Comparison of ENCODE assay signal across 14 cellular contexts in genomic region chr9:89077519-89077918, GRCh38.
DNase-seq lines count a peak whose midpoint lies in the region; ATAC-seq and TF ChIP-seq lines count a peak whose summit lies in the region.
"Had no signal": no experiment of that assay in that cellular context is flagged by ENCODE, and none has a peak within 500 bp of the region (broad histone marks: within the 10 kb centered on the region; RNA-seq: fewer than 3 reads in every experiment).

No MANE protein-coding gene starts in this region.

- CTCF ChIA-PET in PC-9 (lab: Charles Lee) = no interaction called here

- no peak overlapping the region for H3K4me3 Mint-ChIP-seq in nephron progenitor cell
- H3K4me3 Mint-ChIP-seq: natural killer cell treated with Interleukin-12 subunit alpha and Interleukin-12 subunit beta and Interleukin-15 and Interleukin-18, amount 100 ng/mL, for 72 hours had no signal

- no peaks in the 10 kb centered on the region for H3K79me2 ChIP-seq in PC-9 (ENCODE audit: low read depth)
- H3K79me2 ChIP-seq in GM23248 (ENCODE audit: insufficient read depth) = no peaks in the 10 kb centered on the region

- H3K9me3 ChIP-seq in gastroesophageal sphincter = no peaks in the 10 kb centered on the region
- no peaks in the 10 kb centered on the region for H3K9me3 ChIP-seq in PC-9 (ENCODE audit: insufficient read depth, low read depth)
- no peaks in the 10 kb centered on the region for H3K9me3 ChIP-seq in GM23248 (ENCODE audit: low read depth)

- peaks cover 11% of the 10 kb centered on the region for H3K27me3 ChIP-seq in gastroesophageal sphincter
- no peaks in the 10 kb centered on the region for H3K27me3 ChIP-seq in PC-9 (ENCODE audit: insufficient read depth, low read depth)
- no peaks in the 10 kb centered on the region for H3K27me3 ChIP-seq in GM23248 (replicated peaks; ENCODE audit: insufficient read depth)

- H3K4me1 ChIP-seq in gastroesophageal sphincter = peaks cover 0 to 8% (median 0%) of the 10 kb centered on the region in 3 donors
- H3K4me1 ChIP-seq in PC-9 (replicated peaks; ENCODE audit: insufficient read depth) = no peaks in the 10 kb centered on the region
- H3K4me1 ChIP-seq in GM23248 (ENCODE audit: insufficient read depth) = peaks cover 17% of the 10 kb centered on the region

- TF ChIP-seq POLR2A in gastroesophageal sphincter (IDR thresholded peaks at IDR 0.05) = no peak

- 69 to 80% methylated on average over 5 to 7 of the region's 7 CpGs for WGBS in gastroesophageal sphincter (ENCODE audit: low coverage in 1 of 2), 2 donors
- 94 to 96% methylated on average over 7 of the region's 7 CpGs for WGBS in GM23248 (ENCODE audit: low coverage in 1 of 2, low lambda C conversion rate in 2 of 2, missing lambda C conversion rate in 2 of 2), 2 experiments

- H3F3A ChIP-seq in PC-9 (ENCODE audit: insufficient read depth, low read depth) (no peaks in the 10 kb centered on the region), GM23248 (ENCODE audit: insufficient read depth) (peaks cover 7% of the 10 kb centered on the region; the same call in 1 of the 2 replicates)

- H3K27me3 Mint-ChIP-seq in nephron progenitor cell (ENCODE audit: low read depth, poor library complexity) = peaks cover 6% of the 10 kb centered on the region

- no peak for TF ChIP-seq EP300 in gastroesophageal sphincter (IDR thresholded peaks at IDR 0.05)

- no peak overlapping the region for H2AFZ ChIP-seq in PC-9
- no peak overlapping the region for H2AFZ ChIP-seq in GM23248

- H3K9me2 ChIP-seq in PC-9 (ENCODE audit: insufficient read depth) (no peaks in the 10 kb centered on the region), GM23248 (ENCODE audit: insufficient read depth) (no peaks in the 10 kb centered on the region)

- H3K27ac ChIP-seq in gastroesophageal sphincter = no peak overlapping the region
- no peak overlapping the region for H3K27ac ChIP-seq in PC-9
- no peak overlapping the region for H3K27ac ChIP-seq in GM23248
- H3K27ac ChIP-seq: coronary artery had no signal

- no peaks in the 10 kb centered on the region for H3K36me3 ChIP-seq in gastroesophageal sphincter
- no peaks in the 10 kb centered on the region for H3K36me3 ChIP-seq in PC-9 (ENCODE audit: low read depth)
- H3K36me3 ChIP-seq in GM23248 (ENCODE audit: low read depth) = no peaks in the 10 kb centered on the region

- no peak overlapping the region for H3K4me2 ChIP-seq in PC-9
- H3K4me2 ChIP-seq in GM23248 (ENCODE audit: unreplicated experiment) = no peak overlapping the region

- POLR2A ChIA-PET in PC-9 (lab: Charles Lee; ENCODE audit: unreplicated experiment) = interaction anchor here (0.7 kb wide), 2 partner anchors 56 to 528 kb away, joined by 11 read pairs; no protein-coding TSS in a partner anchor

- intact Hi-C loops in PC-9 (cut with micrococcal nuclease; ENCODE audit: unreplicated experiment) = no loop called here

- H4K20me1 ChIP-seq in PC-9 (ENCODE audit: insufficient read depth) (no peaks in the 10 kb centered on the region), GM23248 (ENCODE audit: insufficient read depth) (no peaks in the 10 kb centered on the region)

- DNase-seq in NOMO-1 treated with DMSO at 0.1 percent for 48 hours (lab: John Stamatoyannopoulos, UW; ENCODE audit: unreplicated experiment) = peak; percentile 53
- DNase-seq in nephron progenitor cell = no peak
- no peak for DNase-seq in PC-9
- DNase-seq in activated T-cell treated with anti-CD3 and anti-CD28 coated beads, Interleukin-2, amount 50 U/mL, for 48 hours = no peak
- DNase-seq in GM23248 = no peak
- DNase-seq: activated effector memory CD4-positive, alpha-beta T cell treated with Interleukin-2 at 50 U/mL for 16 hours; hippocampal formation; NCI-H510A; trophoblast cell had no signal

- H3K4me1 Mint-ChIP-seq in nephron progenitor cell = peaks cover 27% of the 10 kb centered on the region

- H3K4me3 ChIP-seq in gastroesophageal sphincter (no peak overlapping the region), PC-9 (no peak overlapping the region), GM23248 (no peak overlapping the region)
- H3K4me3 ChIP-seq: coronary artery had no signal

- H3K9ac ChIP-seq in GM23248 = no peak overlapping the region

- in situ Hi-C loops in GM23248 (cut with MboI) = no loop called here

- ATAC-seq in GM18907 (IDR thresholded peaks at IDR 0.05; ENCODE audit: unreplicated experiment) = peak; percentile 70
- peak; percentile 57 for ATAC-seq in HG02943 (IDR thresholded peaks at IDR 0.05; ENCODE audit: low read depth, unreplicated experiment)
- ATAC-seq in gastroesophageal sphincter = no peak
- ATAC-seq: natural killer cell treated with Interleukin-12 subunit alpha and Interleukin-12 subunit beta and Interleukin-15 and Interleukin-18, amount 100 ng/mL, for 72 hours had no signal

- no peaks in the 10 kb centered on the region for H3K36me3 Mint-ChIP-seq in nephron progenitor cell (ENCODE audit: low read depth)
- H3K36me3 Mint-ChIP-seq: natural killer cell treated with Interleukin-12 subunit alpha and Interleukin-12 subunit beta and Interleukin-15 and Interleukin-18, amount 100 ng/mL, for 72 hours had no signal

- TF ChIP-seq CTCF in nephron progenitor cell (IDR thresholded peaks at IDR 0.05) = no peak
- TF ChIP-seq CTCF in gastroesophageal sphincter (IDR thresholded peaks at IDR 0.05) = no peak
- TF ChIP-seq CTCF in PC-9 (conservative IDR thresholded peaks at IDR 0.05) = no peak

- H3K9me3 Mint-ChIP-seq in nephron progenitor cell = no peaks in the 10 kb centered on the region
- H3K9me3 Mint-ChIP-seq: natural killer cell treated with Interleukin-12 subunit alpha and Interleukin-12 subunit beta and Interleukin-15 and Interleukin-18, amount 100 ng/mL, for 72 hours had no signal

- BruUV-seq in PC-9 (replicated peaks; lab: Mats Ljungman, UMichigan) = no TSS peak

- H3K27ac Mint-ChIP-seq in nephron progenitor cell = peak overlapping the region; percentile 71
- H3K27ac Mint-ChIP-seq: natural killer cell treated with Interleukin-12 subunit alpha and Interleukin-12 subunit beta and Interleukin-15 and Interleukin-18, amount 100 ng/mL, for 72 hours had no signal
